Comparison of ENCODE assay signal across 14 cellular contexts in the genomic region with DNA sequence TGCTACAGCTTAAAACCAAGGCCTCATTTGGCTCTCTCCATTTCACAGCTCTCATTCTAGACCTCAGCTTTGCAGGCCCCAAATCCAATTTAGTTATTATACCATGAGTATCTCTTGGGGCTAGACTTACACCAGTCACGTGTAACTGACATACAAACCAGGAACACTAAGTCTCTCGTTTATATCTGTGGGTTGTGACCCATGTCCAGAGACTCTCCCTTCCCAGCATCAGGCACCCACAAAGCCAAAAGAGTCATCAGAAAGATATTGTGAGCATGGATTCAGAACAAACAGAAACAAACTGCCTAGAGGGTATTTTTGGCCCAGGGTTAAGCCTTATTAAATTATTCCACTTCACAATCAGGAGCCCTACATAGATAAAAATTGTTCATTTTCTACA. TPM values are rescaled to one million over a fixed set of nuclear protein-coding genes. Genes with fewer than 3 reads are reported as not detected.
A peak's percentile ranks its signal among the peaks of the same experiment; 100 is the strongest.
DNase-seq lines count a peak whose midpoint lies in the region; ATAC-seq and TF ChIP-seq lines count a peak whose summit lies in the region.
"Had no signal": no experiment of that assay in that cellular context is flagged by ENCODE, and none has a peak within 500 bp of the region (broad histone marks: within the 10 kb centered on the region; RNA-seq: fewer than 3 reads in every experiment).

No MANE protein-coding gene starts in this region.

- no peak overlapping the region for H3K4me3 ChIP-seq in right atrium auricular region
- H3K4me3 ChIP-seq in gastrocnemius medialis, result no peak overlapping the region
- H3K4me3 ChIP-seq: pancreas had no signal

- DNase-seq in AG09319 (ENCODE audit: extremely low read depth, low read depth) (peak; percentile 73), amniotic epithelial cell (ENCODE audit: low read depth) (peak; percentile 97), right atrium auricular region (ENCODE audit: low spot score) (peak; percentile 64), gastrocnemius medialis (peak in 1 of 2 donors; percentile 22), RKO (ENCODE audit: low spot score) (no peak), NCI-H526 treated with DMSO at 0.1 percent for 48 hours (lab: John Stamatoyannopoulos, UW) (no peak), NCI-H510A (lab: John Stamatoyannopoulos, UW) (no peak)
- DNase-seq: activated CD4-positive, alpha-beta T cell treated with anti-CD3 and anti-CD28 coated beads, Interleukin-2, amount 50 U/mL, for 4 hours; activated effector memory CD4-positive, alpha-beta T cell treated with anti-CD3 and anti-CD28 coated beads, Interleukin-2, amount 50 U/mL, for 16 hours; DND-41; substantia nigra had no signal

- H3K27me3 ChIP-seq in right atrium auricular region (no peaks in the 10 kb centered on the region), gastrocnemius medialis (no peaks in the 10 kb centered on the region)
- H3K27me3 ChIP-seq: pancreas had no signal

- H3K36me3 ChIP-seq in right atrium auricular region (peaks cover 10% of the 10 kb centered on the region), gastrocnemius medialis (peaks cover 0 to 6% of the 10 kb centered on the region in 2 donors)
- H3K36me3 ChIP-seq: pancreas had no signal

- TF ChIP-seq CTCF in AG09319 (IDR thresholded peaks at IDR 0.05; ENCODE audit: low read depth, low read length) (no peak), right atrium auricular region (IDR thresholded peaks at IDR 0.05) (no peak), gastrocnemius medialis (IDR thresholded peaks at IDR 0.05 in 4 of 5, conservative IDR thresholded peaks at IDR 0.05 in 1 of 5) (no peak)

- in situ Hi-C loops in gastrocnemius medialis (cut with MboI; ENCODE audit: low sequenced_read_pairs in 4 of 4), result loop anchor here in 1 of 4 donors (5.0 kb wide), 1 partner anchor 109 kb away; no protein-coding TSS in a partner anchor

- ATAC-seq in gastrocnemius medialis (peak; percentile 29 to 84), GM21737 (IDR thresholded peaks at IDR 0.05; ENCODE audit: unreplicated experiment) (no peak)

- TF ChIP-seq POLR2A in gastrocnemius medialis (IDR thresholded peaks at IDR 0.05), result no peak

- H3K9me3 ChIP-seq in right atrium auricular region, result no peaks in the 10 kb centered on the region
- no peaks in the 10 kb centered on the region for H3K9me3 ChIP-seq in gastrocnemius medialis
- H3K9me3 ChIP-seq: pancreas had no signal

- H3K4me1 ChIP-seq in right atrium auricular region (peaks cover 0 to 22% of the 10 kb centered on the region in 2 donors), gastrocnemius medialis (peaks cover 0 to 18% of the 10 kb centered on the region in 2 donors)
- H3K4me1 ChIP-seq: pancreas had no signal

- intact Hi-C loops in gastrocnemius medialis (cut with DNase I; ENCODE audit: low total_unique reads), result no loop called here

- H3K27ac ChIP-seq in right atrium auricular region (peak overlapping the region; percentile 41 to 71), gastrocnemius medialis (peak overlapping the region; percentile 31 to 65 (median 47))
- H3K27ac ChIP-seq: KMS-11 had no signal

RNA-seq across cellular contexts. Expression of a gene that starts 5.6 kb away (rescaled TPM):
- total RNA-seq in right atrium auricular region, result under 1 TPM in 1 of 2 donors, not detected in 1; 0.35 TPM
- 1 to 10 TPM in 2 of 4 donors, under 1 TPM in 2; 0.12 to 1.5 (median 1.1) TPM for total RNA-seq in gastrocnemius medialis

RNA-seq across cellular contexts. Expression of a gene that starts 25.6 kb away (rescaled TPM):
- total RNA-seq in right atrium auricular region, result 100 to 1,000 TPM; 213 to 299 TPM
- 100 to 1,000 TPM; 123 to 156 (median 139) TPM for total RNA-seq in gastrocnemius medialis

RNA-seq across cellular contexts. Expression of a gene that starts 30.6 kb away (rescaled TPM):
- total RNA-seq in right atrium auricular region (1 to 10 TPM in 1 of 2 donors, under 1 TPM in 1; 0.78 to 6.2 TPM), gastrocnemius medialis (1 to 10 TPM in 1 of 4 donors, under 1 TPM in 2, not detected in 1; 0.23 to 1.1 (median 0.51) TPM)

Comparison
In these comparisons a context has a peak if more than half of its experiments do, and no peak if none do; other contexts are left out.
1. DNase-seq: peak in AG09319 (single experiment), amniotic epithelial cell (single experiment) and right atrium auricular region (single experiment); none in RKO (single experiment), NCI-H526 treated with DMSO at 0.1 percent for 48 hours (single experiment) and NCI-H510A (single experiment).